In the genomic region with DNA sequence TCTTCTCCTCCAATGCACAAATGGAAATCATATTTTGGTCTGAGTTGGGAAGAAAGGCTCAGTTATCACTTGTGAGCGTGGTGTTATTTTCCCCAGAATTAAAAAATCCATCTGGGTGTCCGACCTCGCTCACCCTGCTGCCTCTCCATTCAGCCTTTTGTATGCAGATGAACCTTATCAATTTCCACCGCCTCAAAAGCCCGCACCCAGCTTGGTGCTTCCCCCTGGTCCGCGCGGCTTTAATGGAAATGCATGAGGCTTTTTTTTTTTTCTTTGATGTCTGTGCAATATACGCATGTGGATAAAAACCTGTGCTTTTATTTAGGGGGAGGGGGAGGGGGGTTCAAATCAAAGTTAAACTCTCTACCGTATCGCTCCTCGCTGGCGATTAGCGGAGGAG, we compare ENCODE assay signal across 19 cellular contexts.
"Had no signal": no experiment of that assay in that cellular context is flagged by ENCODE, and none has a peak within 500 bp of the region (broad histone marks: within the 10 kb centered on the region; RNA-seq: fewer than 3 reads in every experiment).

No MANE protein-coding gene starts in this region.

- H3K9me3 ChIP-seq: MG63 had no signal

- H3K27ac Mint-ChIP-seq: activated CD4-positive, alpha-beta T cell treated with anti-CD3 and anti-CD28 coated beads for 36 hours; activated CD8-positive, alpha-beta T cell treated with anti-CD3 and anti-CD28 coated beads for 36 hours; activated naive CD4-positive, alpha-beta T cell treated with anti-CD3 and anti-CD28 coated beads, Interleukin-2, amount 10 ng/mL, durations not matched to agents 7 days and 5 days; activated naive CD8-positive, alpha-beta T cell treated with anti-CD3 and anti-CD28 coated beads for 36 hours; activated T-cell treated with anti-CD3 and anti-CD28 coated beads, Interleukin-2, amount 50 U/mL, for 72 hours; activated T-helper 2 cell treated with anti-CD3 and anti-CD28 coated beads, Interferon-gamma antibody, Interleukin-2, Interleukin-4, amounts not matched to agents 10 μg/mL and 5 μg/mL and 100 μg/mL, durations not matched to agents 14 hours and 24 hours and 36 hours; T-helper 17 cell had no signal

- H3K36me3 Mint-ChIP-seq: activated naive CD4-positive, alpha-beta T cell treated with anti-CD3 and anti-CD28 coated beads, Interleukin-2, amount 10 ng/mL, durations not matched to agents 7 days and 5 days; activated naive CD8-positive, alpha-beta T cell treated with anti-CD3 and anti-CD28 coated beads for 36 hours had no signal

- H3K36me3 ChIP-seq: MG63 had no signal

- ATAC-seq: activated CD4-positive, alpha-beta T cell treated with anti-CD3 and anti-CD28 coated beads for 36 hours; activated CD8-positive, alpha-beta T cell treated with anti-CD3 and anti-CD28 coated beads for 36 hours; activated T-cell treated with anti-CD3 and anti-CD28 coated beads, Interleukin-2, amount 50 U/mL, for 72 hours; T-helper 17 cell had no signal

- H3K4me1 Mint-ChIP-seq: activated CD4-positive, alpha-beta T cell treated with anti-CD3 and anti-CD28 coated beads for 36 hours; activated naive CD4-positive, alpha-beta T cell treated with anti-CD3 and anti-CD28 coated beads, Interleukin-2, amount 10 ng/mL, durations not matched to agents 7 days and 5 days; activated naive CD8-positive, alpha-beta T cell treated with anti-CD3 and anti-CD28 coated beads for 36 hours; T-helper 17 cell had no signal

- H3K27ac ChIP-seq: VCaP had no signal

- H3K4me3 ChIP-seq: MG63 had no signal

- DNase-seq: activated CD4-positive, alpha-beta T cell treated with anti-CD3 and anti-CD28 coated beads for 36 hours; activated CD8-positive, alpha-beta memory T cell treated with anti-CD3 and anti-CD28 coated beads, Interleukin-2, amount 50 U/mL, for 4 hours; activated CD8-positive, alpha-beta T cell treated with anti-CD3 and anti-CD28 coated beads for 36 hours; activated gamma-delta T cell treated with Interleukin-2 at 50 U/mL for 16 hours; activated naive CD4-positive, alpha-beta T cell treated with anti-CD3 and anti-CD28 coated beads, Interleukin-2, amount 10 ng/mL, durations not matched to agents 7 days and 5 days; activated naive CD8-positive, alpha-beta T cell treated with anti-CD3 and anti-CD28 coated beads for 36 hours; activated T-cell treated with anti-CD3 and anti-CD28 coated beads, Interleukin-2, amount 50 U/mL, for 72 hours; cerebellar nuclear complex; MV-4-11; NCI-H1092 treated with DMSO at 0.1 percent for 48 hours; NCI-H1436; NCI-H1694 treated with DMSO at 0.1 percent for 48 hours; NCI-H526 treated with DMSO at 0.1 percent for 48 hours; SIG-M5; T-helper 17 cell; T-helper 9 cell had no signal

- H3K4me3 Mint-ChIP-seq: activated CD4-positive, alpha-beta T cell treated with anti-CD3 and anti-CD28 coated beads for 36 hours; activated CD8-positive, alpha-beta T cell treated with anti-CD3 and anti-CD28 coated beads for 36 hours; activated naive CD4-positive, alpha-beta T cell treated with anti-CD3 and anti-CD28 coated beads, Interleukin-2, amount 10 ng/mL, durations not matched to agents 7 days and 5 days; activated naive CD8-positive, alpha-beta T cell treated with anti-CD3 and anti-CD28 coated beads for 36 hours; activated T-cell treated with anti-CD3 and anti-CD28 coated beads, Interleukin-2, amount 50 U/mL, for 72 hours; T-helper 17 cell had no signal
